In genomic region chr5:87169300-87169991, GRCh38 we compare ENCODE assay signal across 1 cellular context.
TF ChIP-seq lines count a peak whose summit lies in the region.

No MANE protein-coding gene starts in this region.

TF ChIP-seq in H1, 55 proteins besides CTCF, POLR2A, EP300 and RAD21 (continued from another document):
- TF ChIP-seq ZNF274 (IDR thresholded peaks at IDR 0.05; ENCODE audit: borderline replicate concordance, extremely low read depth, low read length) (no peak), ATF3 (IDR thresholded peaks at IDR 0.05; ENCODE audit: insufficient read depth, low read depth, low read length) (no peak), CTBP2 (IDR thresholded peaks at IDR 0.05; ENCODE audit: borderline replicate concordance, insufficient read depth, insufficient read length, low read length) (no peak), TAF1 (IDR thresholded peaks at IDR 0.05; ENCODE audit: low read depth, low read length) (no peak), TAF7 (optimal IDR thresholded peaks at IDR 0.05; ENCODE audit: borderline replicate concordance, low read depth, low read length) (no peak), SIRT6 (IDR thresholded peaks at IDR 0.05; ENCODE audit: low read length) (no peak)
